ENCODE assay signal across 23 cellular contexts in genomic region chr17:52148969-52149351, GRCh38. TPM values are rescaled to one million over a fixed set of nuclear protein-coding genes. Genes with fewer than 3 reads are reported as not detected.
DNase-seq lines count a peak whose midpoint lies in the region; ATAC-seq and TF ChIP-seq lines count a peak whose summit lies in the region.
"Had no signal": no experiment of that assay in that cellular context is flagged by ENCODE, and none has a peak within 500 bp of the region (broad histone marks: within the 10 kb centered on the region; RNA-seq: fewer than 3 reads in every experiment).

No MANE protein-coding gene starts in this region.

- in situ Hi-C loops in Panc1 (cut with HindIII; ENCODE audit: low pct_unique_long_range_greater_than_20kb, low sequenced_read_pairs): no loop called here
- in situ Hi-C loops in GM23248 (cut with MboI): no loop called here

- no peak overlapping the region for H3K4me2 ChIP-seq in GM23248 (ENCODE audit: unreplicated experiment)
- H3K4me2 ChIP-seq: A549 had no signal

- DNase-seq in NCI-H510A treated with DMSO at 0.1 percent for 48 hours (lab: John Stamatoyannopoulos, UW) (peak; percentile 28), NCI-H510A (lab: John Stamatoyannopoulos, UW) (no peak), Panc1 (ENCODE audit: low read depth, low spot score) (no peak), epithelial cell of prostate (ENCODE audit: low read depth, low spot score) (peak; percentile 49), renal cortical epithelial cell (ENCODE audit: low read depth) (peak; percentile 97), GM23248 (no peak), amygdala (lab: John Stamatoyannopoulos, UW) (no peak)
- DNase-seq: activated effector memory CD4-positive, alpha-beta T cell treated with Interleukin-2 at 50 U/mL for 16 hours; EL; immature natural killer cell; Kasumi-1; midbrain; NCI-H187 treated with DMSO at 0.1 percent for 48 hours; nucleus accumbens; SHP77 treated with DMSO at 0.1 percent for 48 hours had no signal

- POLR2A ChIA-PET in Panc1 (lab: Charles Lee): no interaction called here

- no peak overlapping the region for H2AFZ ChIP-seq in GM23248

- H3K27me3 ChIP-seq in Panc1 (ENCODE audit: control insufficient read depth, insufficient read depth, low read length): no peaks in the 10 kb centered on the region
- no peaks in the 10 kb centered on the region for H3K27me3 ChIP-seq in GM23248 (replicated peaks; ENCODE audit: insufficient read depth)
- H3K27me3 ChIP-seq: vagina had no signal

- H3K9me2 ChIP-seq in GM23248 (ENCODE audit: insufficient read depth): no peaks in the 10 kb centered on the region

- TF ChIP-seq CTCF in Panc1 (IDR thresholded peaks at IDR 0.05): no peak

- no peak overlapping the region for H3K9ac ChIP-seq in GM23248

- CTCF ChIA-PET in Panc1 (lab: Charles Lee): no interaction called here

- intact Hi-C loops in Panc1 (cut with micrococcal nuclease; ENCODE audit: unreplicated experiment): no loop called here

- no TSS peak for BruUV-seq in Panc1 (replicated peaks; lab: Mats Ljungman, UMichigan)

- H3K9me3 ChIP-seq in Panc1 (ENCODE audit: control insufficient read depth, insufficient read depth, low read depth, low read length): peaks cover 7% of the 10 kb centered on the region; the same call in 1 of the 2 replicates
- H3K9me3 ChIP-seq in GM23248 (ENCODE audit: low read depth): no peaks in the 10 kb centered on the region
- H3K9me3 ChIP-seq: A549, vagina had no signal

- no peaks in the 10 kb centered on the region for H3K36me3 ChIP-seq in Panc1 (ENCODE audit: control insufficient read depth, insufficient read depth, low read length)
- H3K36me3 ChIP-seq in GM23248 (ENCODE audit: low read depth): no peaks in the 10 kb centered on the region
- H3K36me3 ChIP-seq: vagina had no signal

- no peak overlapping the region for H3K4me3 ChIP-seq in Panc1 (ENCODE audit: low read depth in 2 of 2, low read length in 2 of 2)
- no peak overlapping the region for H3K4me3 ChIP-seq in GM23248
- H3K4me3 ChIP-seq: A549, coronary artery, vagina had no signal

- WGBS in GM23248 (ENCODE audit: low coverage in 1 of 2, low lambda C conversion rate in 2 of 2, missing lambda C conversion rate in 2 of 2), 2 experiments: 22 to 31% methylated on average over 1 of the region's 1 CpG

- H3K79me2 ChIP-seq in GM23248 (ENCODE audit: insufficient read depth): no peaks in the 10 kb centered on the region

- H3K27ac ChIP-seq in Panc1 (ENCODE audit: low read length): no peak overlapping the region
- H3K27ac ChIP-seq in epithelial cell of prostate: peak overlapping the region; percentile 95
- no peak overlapping the region for H3K27ac ChIP-seq in GM23248
- H3K27ac ChIP-seq: A549, C4-2B, coronary artery, vagina had no signal

- H3K4me1 ChIP-seq in Panc1 (ENCODE audit: control insufficient read depth, insufficient read depth, low read length) (peaks cover 2% of the 10 kb centered on the region; the same call in 1 of the 2 replicates), GM23248 (ENCODE audit: insufficient read depth) (no peaks in the 10 kb centered on the region)
- H3K4me1 ChIP-seq: A549, vagina had no signal

- ATAC-seq in Panc1 (peak; percentile 87), HG03520 (IDR thresholded peaks at IDR 0.05; ENCODE audit: unreplicated experiment) (no peak)
- ATAC-seq: A549; activated CD4-positive, CD25-positive, alpha-beta regulatory T cell treated with anti-CD3 and anti-CD28 coated beads, Interleukin-2, amount 50 U/mL, for 24 hours; esophagus mucosa; sciatic nerve had no signal

- H4K20me1 ChIP-seq in GM23248 (ENCODE audit: insufficient read depth): no peaks in the 10 kb centered on the region

- H3F3A ChIP-seq in GM23248 (ENCODE audit: insufficient read depth): no peaks in the 10 kb centered on the region

RNA-seq across cellular contexts. Expression of gene CA10, which starts 9.6 kb away (rescaled TPM):
- total RNA-seq in Panc1 (2021; ENCODE audit: unreplicated experiment) (not detected), renal cortical epithelial cell (not detected in 2 replicates)
- not detected for polyA plus RNA-seq in Panc1 (2012; ENCODE audit: insufficient read length)
- total RNA-seq in GM23248 (2014; rRNA removed; shearing (Covaris generic)): not detected in 2 replicates
- polyA plus RNA-seq in GM23248 (2016; fragmentation: Nextera tagmentation; extraction: Ambion mirVana): not detected in 2 replicates
- total RNA-seq: esophagus mucosa, sciatic nerve had no signal
- polyA plus RNA-seq: A549, immature natural killer cell had no signal

Comparison
In these comparisons a context has a peak if more than half of its experiments do, and no peak if none do; other contexts are left out.
1. DNase-seq: peak in NCI-H510A treated with DMSO at 0.1 percent for 48 hours (single experiment), epithelial cell of prostate (single experiment) and renal cortical epithelial cell (single experiment); none in NCI-H510A (single experiment), Panc1 (single experiment), GM23248 (single experiment) and amygdala (0 of 56).